In genomic region chr19:28949027-28949426, GRCh38 we compare ENCODE assay signal across 21 cellular contexts.
"Had no signal": no experiment of that assay in that cellular context is flagged by ENCODE, and none has a peak within 500 bp of the region (broad histone marks: within the 10 kb centered on the region; RNA-seq: fewer than 3 reads in every experiment).

No MANE protein-coding gene starts in this region.

- ATAC-seq: effector memory CD8-positive, alpha-beta T cell; gastrocnemius medialis; heart right ventricle; left cardiac atrium; left lung; left ventricle myocardium superior; lower lobe of right lung; naive thymus-derived CD4-positive, alpha-beta T cell had no signal

- H3K27me3 ChIP-seq: colonic mucosa, esophagus squamous epithelium, gastrocnemius medialis, heart right ventricle had no signal

- H3K27ac ChIP-seq: colonic mucosa, esophagus squamous epithelium, gastrocnemius medialis, heart right ventricle, left lung, lower lobe of right lung had no signal

- H3K4me1 ChIP-seq: colonic mucosa, esophagus squamous epithelium, gastrocnemius medialis, heart right ventricle, left lung, lower lobe of right lung had no signal

- H3K9me3 ChIP-seq: colonic mucosa, esophagus squamous epithelium, gastrocnemius medialis, lower lobe of right lung had no signal

- FAIRE-seq: endometrium, endothelial cell of umbilical vein, islet of Langerhans, keratinocyte had no signal

- DNase-seq: colonic mucosa; cortex of kidney; effector CD8-positive, alpha-beta T cell; effector memory CD8-positive, alpha-beta T cell; esophagus squamous epithelium; foreskin melanocyte; gastrocnemius medialis; glutamatergic neuron; head of caudate nucleus; heart right ventricle; hippocampal formation; left cardiac atrium; left lung; left ventricle myocardium superior; lower lobe of right lung; mesenchymal stem cell; naive thymus-derived CD4-positive, alpha-beta T cell had no signal

- H3K4me3 ChIP-seq: colonic mucosa, esophagus squamous epithelium, gastrocnemius medialis, heart right ventricle, left lung, lower lobe of right lung had no signal

- H3K36me3 ChIP-seq: colonic mucosa, esophagus squamous epithelium, gastrocnemius medialis, heart right ventricle, left lung, lower lobe of right lung had no signal
